In the genomic region with DNA sequence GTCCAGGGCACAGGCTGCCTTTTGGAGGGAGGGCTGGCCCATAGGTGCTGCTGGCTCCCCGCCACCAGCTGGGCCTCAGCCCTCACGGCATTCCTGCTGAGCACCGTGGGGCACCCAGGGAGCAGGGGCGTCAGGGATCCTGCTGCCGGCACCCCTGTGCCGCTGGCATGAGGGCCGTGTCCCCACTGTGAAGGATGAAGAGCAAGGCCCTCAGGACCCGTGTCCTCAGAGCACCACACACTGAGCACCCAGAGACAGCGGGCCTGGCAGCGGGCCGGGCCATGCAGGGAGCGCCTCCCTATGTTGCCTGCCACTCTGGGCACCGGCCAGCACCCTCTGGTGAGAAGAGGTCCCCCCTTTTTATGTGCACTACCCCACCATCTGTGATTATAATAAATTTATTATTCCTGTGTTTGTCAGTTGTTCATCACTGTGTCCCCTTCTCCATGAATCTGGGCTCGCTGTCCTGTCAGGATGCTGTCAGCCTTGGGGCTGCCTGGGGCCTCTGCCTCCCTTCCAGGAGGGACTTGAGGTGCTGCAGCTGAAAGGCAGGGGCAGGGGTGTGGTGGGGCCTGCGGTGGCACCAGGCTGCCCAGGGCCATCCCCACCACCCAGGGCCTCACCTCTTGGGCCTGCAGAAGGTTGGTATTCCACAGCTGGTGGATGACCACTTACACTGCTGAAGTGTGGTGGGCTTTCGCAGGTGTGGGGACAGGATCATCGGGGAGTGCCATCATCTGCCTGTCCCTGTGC, we compare ENCODE assay signal across 20 cellular contexts.
DNase-seq lines count a peak whose midpoint lies in the region; ATAC-seq and TF ChIP-seq lines count a peak whose summit lies in the region.
"Had no signal": no experiment of that assay in that cellular context is flagged by ENCODE, and none has a peak within 500 bp of the region (broad histone marks: within the 10 kb centered on the region; RNA-seq: fewer than 3 reads in every experiment).

No MANE protein-coding gene starts in this region.

- H3K4me1 ChIP-seq in breast epithelium: no peaks in the 10 kb centered on the region
- peaks cover 4% of the 10 kb centered on the region for H3K4me1 ChIP-seq in RWPE2 (ENCODE audit: insufficient read depth, poor library complexity, severe bottlenecking)
- peaks cover 0 to 8% (median 0%) of the 10 kb centered on the region in 6 donors for H3K4me1 ChIP-seq in spleen
- H3K4me1 ChIP-seq: Caco-2, Peyer's patch had no signal

- WGBS in spleen, 5 donors: 91 to 96% (median 94%) methylated on average over 9 to 17 of the region's 17 CpGs

- CTCF ChIA-PET in MCF 10A (lab: Yijun Ruan, JAX): interaction anchor here (0.7 kb wide), 1 partner anchor 18 kb away, joined by 3 read pairs; no protein-coding TSS in a partner anchor

- ATAC-seq in RWPE2 (ENCODE audit: low read depth) (no peak), left colon (peak; percentile 3), GM21367 (IDR thresholded peaks at IDR 0.05; ENCODE audit: unreplicated experiment) (no peak)

- no peaks in the 10 kb centered on the region for H3K27me3 ChIP-seq in breast epithelium
- H3K27me3 ChIP-seq in RWPE2 (ENCODE audit: insufficient read depth, poor library complexity, severe bottlenecking): no peaks in the 10 kb centered on the region
- H3K27me3 ChIP-seq in spleen (replicated peaks in 1 of 7): no peaks in the 10 kb centered on the region
- H3K27me3 ChIP-seq: Peyer's patch had no signal

- TF ChIP-seq POLR2A in breast epithelium (IDR thresholded peaks at IDR 0.05): no peak
- TF ChIP-seq POLR2A in spleen (IDR thresholded peaks at IDR 0.05): no peak

- POLR2A ChIA-PET in MCF 10A (lab: Yijun Ruan, JAX): no interaction called here

- H3K36me3 Mint-ChIP-seq in MCF 10A (ENCODE audit: insufficient read depth, unreplicated experiment): peaks cover 45% of the 10 kb centered on the region
- H3K36me3 Mint-ChIP-seq: IgD-negative memory B cell had no signal

- no peaks in the 10 kb centered on the region for H3K9me3 ChIP-seq in breast epithelium
- H3K9me3 ChIP-seq in RWPE2 (ENCODE audit: severe bottlenecking): no peaks in the 10 kb centered on the region
- no peaks in the 10 kb centered on the region for H3K9me3 ChIP-seq in spleen
- H3K9me3 ChIP-seq: Caco-2, Peyer's patch had no signal

- H3K27ac ChIP-seq in breast epithelium: no peak overlapping the region
- no peak overlapping the region for H3K27ac ChIP-seq in RWPE2 (ENCODE audit: poor library complexity, severe bottlenecking)
- H3K27ac ChIP-seq in spleen: no peak overlapping the region
- H3K27ac ChIP-seq: 22Rv1, HL-60, Peyer's patch had no signal

- DNase-seq in MCF 10A (ENCODE audit: unreplicated experiment) (no peak), breast epithelium (ENCODE audit: low spot score in 2 of 2) (no peak), RWPE2 (ENCODE audit: low spot score) (peak; percentile 59), left colon (peak in 1 of 2 donors; percentile 1), spleen (peak; percentile 70), LoVo (ENCODE audit: low spot score) (no peak)
- DNase-seq in activated CD8-positive, alpha-beta memory T cell treated with anti-CD3 and anti-CD28 coated beads, Interleukin-2, amount 50 U/mL, for 48 hours: no peak
- DNase-seq: Caco-2, GOT3, Kasumi-1, NCI-H1105 treated with DMSO at 0.1 percent for 48 hours, NCI-H1694, NCI-H2081 treated with DMSO at 0.1 percent for 48 hours, SIG-M5, T-cell had no signal

- H3K27ac Mint-ChIP-seq in MCF 10A (ENCODE audit: low read depth, unreplicated experiment): no peak overlapping the region

- intact Hi-C loops in MCF 10A (cut with micrococcal nuclease) (no loop called here), breast epithelium (cut with DNase I; ENCODE audit: low total_unique reads) (no loop called here), left colon (cut with DNase I, micrococcal nuclease) (no loop called here), spleen (cut with DNase I; ENCODE audit: low total_unique reads) (no loop called here)

- H3K9me3 Mint-ChIP-seq in MCF 10A (ENCODE audit: unreplicated experiment): no peaks in the 10 kb centered on the region
- H3K9me3 Mint-ChIP-seq: IgD-negative memory B cell, T-cell had no signal

- H3K4me3 Mint-ChIP-seq in MCF 10A (ENCODE audit: unreplicated experiment): no peak overlapping the region
- H3K4me3 Mint-ChIP-seq: IgD-negative memory B cell, T-cell had no signal

- H3K27me3 Mint-ChIP-seq in MCF 10A (ENCODE audit: insufficient read depth, unreplicated experiment): no peaks in the 10 kb centered on the region
- H3K27me3 Mint-ChIP-seq: IgD-negative memory B cell, T-cell had no signal

- H3K4me1 Mint-ChIP-seq in MCF 10A (ENCODE audit: insufficient read depth, unreplicated experiment): peaks cover 9% of the 10 kb centered on the region
- H3K4me1 Mint-ChIP-seq: IgD-negative memory B cell had no signal

- BruUV-seq in MCF 10A (replicated peaks; lab: Mats Ljungman, UMichigan): TSS peak; percentile 60

- H3K4me3 ChIP-seq in breast epithelium: no peak overlapping the region
- H3K4me3 ChIP-seq in RWPE2 (ENCODE audit: severe bottlenecking): no peak overlapping the region
- no peak overlapping the region for H3K4me3 ChIP-seq in spleen
- H3K4me3 ChIP-seq: Peyer's patch had no signal

- H3K36me3 ChIP-seq in breast epithelium (peaks cover 17% of the 10 kb centered on the region), RWPE2 (ENCODE audit: low read depth) (peaks cover 48% of the 10 kb centered on the region), spleen (peaks cover 14 to 63% (median 57%) of the 10 kb centered on the region in 6 donors)

- TF ChIP-seq CTCF in MCF 10A (IDR thresholded peaks at IDR 0.05; ENCODE audit: unreplicated experiment) (no peak), breast epithelium (IDR thresholded peaks at IDR 0.05) (no peak), RWPE2 (IDR thresholded peaks at IDR 0.05; ENCODE audit: poor library complexity, severe bottlenecking) (no peak), spleen (IDR thresholded peaks at IDR 0.05 in 8 of 11, conservative IDR thresholded peaks at IDR 0.05 in 3 of 11) (no peak)

Comparison
In these comparisons a context has a peak if more than half of its experiments do, and no peak if none do; other contexts are left out.
1. DNase-seq: peak in RWPE2 (single experiment) and spleen (single experiment); none in MCF 10A (single experiment), breast epithelium (0 of 2), activated CD8-positive, alpha-beta memory T cell treated with anti-CD3 and anti-CD28 coated beads, Interleukin-2, amount 50 U/mL, for 48 hours (single experiment) and LoVo (single experiment).